ENCODE assay signal across 22 cellular contexts in the genomic region with DNA sequence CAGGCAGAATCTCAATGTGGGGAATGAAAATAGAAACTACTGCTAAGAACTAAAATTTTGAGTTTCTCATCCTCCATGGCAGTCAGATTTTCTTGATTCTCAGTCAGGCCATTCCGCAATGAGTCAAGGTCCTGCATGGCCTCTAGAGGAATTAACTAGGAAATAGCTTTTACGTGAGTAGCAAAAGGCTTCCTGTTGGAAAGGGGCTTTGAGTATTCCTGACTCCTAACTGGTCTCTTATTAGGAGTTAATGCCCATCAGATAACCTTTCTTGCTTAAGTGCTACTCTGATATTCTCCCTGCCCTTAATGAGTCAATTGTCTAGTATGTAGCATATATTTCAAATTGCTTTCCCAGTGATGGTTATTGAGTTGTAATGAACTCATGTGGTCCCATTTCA.
"Had no signal": no experiment of that assay in that cellular context is flagged by ENCODE, and none has a peak within 500 bp of the region (broad histone marks: within the 10 kb centered on the region; RNA-seq: fewer than 3 reads in every experiment).

No MANE protein-coding gene starts in this region.

- H3K4me3 ChIP-seq: adrenal gland, coronary artery, gastrocnemius medialis, skin epidermis had no signal

- H3K27me3 ChIP-seq: adrenal gland, gastrocnemius medialis had no signal

- DNase-seq: activated CD4-positive, alpha-beta memory T cell treated with anti-CD3 and anti-CD28 coated beads for 36 hours; activated CD4-positive, alpha-beta T cell treated with anti-CD3 and anti-CD28 coated beads for 36 hours; activated CD8-positive, alpha-beta memory T cell treated with anti-CD3 and anti-CD28 coated beads, Interleukin-2, amount 10 ng/mL, durations not matched to agents 7 days and 5 days; activated naive CD4-positive, alpha-beta T cell treated with anti-CD3 and anti-CD28 coated beads, Interleukin-2, amount 50 U/mL, for 16 hours; activated T-cell treated with anti-CD3 and anti-CD28 coated beads, Interleukin-2, amount 50 U/mL, for 1 hour; adrenal gland; central memory CD4-positive, alpha-beta T cell; effector CD4-positive, alpha-beta T cell; gastrocnemius medialis; kidney; left ventricle myocardium superior; nucleus accumbens; posterior cingulate gyrus; stimulated activated CD4-positive, alpha-beta T cell treated with anti-CD3 and anti-CD28 coated beads, Interleukin-4, amount 100 ng/mL, for 4 hours; stimulated activated CD8-positive, alpha-beta memory T cell treated with anti-CD3 and anti-CD28 coated beads, Interleukin-4, amount 100 ng/mL, for 48 hours; stimulated activated naive CD8-positive, alpha-beta T cell treated with anti-CD3 and anti-CD28 coated beads, Interleukin-15, Interleukin-2, amounts not matched to agents 100 U/mL and 50 U/mL, for 24 hours had no signal

- H3K9me3 ChIP-seq: adrenal gland, gastrocnemius medialis had no signal

- ATAC-seq: activated CD4-positive, alpha-beta T cell treated with anti-CD3 and anti-CD28 coated beads for 36 hours; activated CD8-positive, alpha-beta memory T cell treated with anti-CD3 and anti-CD28 coated beads, Interleukin-2, amount 10 ng/mL, durations not matched to agents 7 days and 5 days; gastrocnemius medialis; left ventricle myocardium superior; stimulated activated naive CD8-positive, alpha-beta T cell treated with anti-CD3 and anti-CD28 coated beads, Interleukin-15, Interleukin-2, amounts not matched to agents 100 U/mL and 50 U/mL, for 24 hours had no signal

- H3K36me3 ChIP-seq: adrenal gland, gastrocnemius medialis had no signal

- H3K4me3 Mint-ChIP-seq: activated CD4-positive, alpha-beta memory T cell treated with anti-CD3 and anti-CD28 coated beads for 36 hours; activated CD4-positive, alpha-beta T cell treated with anti-CD3 and anti-CD28 coated beads for 36 hours; activated CD8-positive, alpha-beta memory T cell treated with anti-CD3 and anti-CD28 coated beads, Interleukin-2, amount 10 ng/mL, durations not matched to agents 7 days and 5 days; nephron; T-helper 1 cell treated with Interleukin-12 subunit alpha and Interleukin-12 subunit beta and Interleukin-4 antibody, amounts not matched to agents 30 μg/mL and 1 μg/mL, for 36 hours; type B pancreatic cell had no signal

- H3K36me3 Mint-ChIP-seq: activated CD4-positive, alpha-beta memory T cell treated with anti-CD3 and anti-CD28 coated beads for 36 hours; activated CD8-positive, alpha-beta memory T cell treated with anti-CD3 and anti-CD28 coated beads, Interleukin-2, amount 10 ng/mL, durations not matched to agents 7 days and 5 days; type B pancreatic cell had no signal

- H3K27me3 Mint-ChIP-seq: activated CD4-positive, alpha-beta memory T cell treated with anti-CD3 and anti-CD28 coated beads for 36 hours; activated CD4-positive, alpha-beta T cell treated with anti-CD3 and anti-CD28 coated beads for 36 hours; activated CD8-positive, alpha-beta memory T cell treated with anti-CD3 and anti-CD28 coated beads, Interleukin-2, amount 10 ng/mL, durations not matched to agents 7 days and 5 days; type B pancreatic cell had no signal

- H3K27ac Mint-ChIP-seq: activated CD4-positive, alpha-beta memory T cell treated with anti-CD3 and anti-CD28 coated beads for 36 hours; activated CD4-positive, alpha-beta T cell treated with anti-CD3 and anti-CD28 coated beads for 36 hours; activated CD8-positive, alpha-beta memory T cell treated with anti-CD3 and anti-CD28 coated beads, Interleukin-2, amount 10 ng/mL, durations not matched to agents 7 days and 5 days; activated T-helper 2 cell treated with anti-CD3 and anti-CD28 coated beads, Interferon-gamma antibody, Interleukin-2, Interleukin-4, amounts not matched to agents 10 μg/mL and 5 μg/mL and 100 μg/mL, durations not matched to agents 14 hours and 24 hours and 36 hours; nephron; T-helper 1 cell treated with Interleukin-12 subunit alpha and Interleukin-12 subunit beta and Interleukin-4 antibody, amounts not matched to agents 30 μg/mL and 1 μg/mL, for 36 hours; type B pancreatic cell had no signal

- H3K9me3 Mint-ChIP-seq: activated CD4-positive, alpha-beta memory T cell treated with anti-CD3 and anti-CD28 coated beads for 36 hours; activated T-helper 2 cell treated with anti-CD3 and anti-CD28 coated beads, Interferon-gamma antibody, Interleukin-2, Interleukin-4, amounts not matched to agents 10 μg/mL and 5 μg/mL and 100 μg/mL, durations not matched to agents 14 hours and 24 hours and 36 hours; nephron; T-helper 1 cell treated with Interleukin-12 subunit alpha and Interleukin-12 subunit beta and Interleukin-4 antibody, amounts not matched to agents 30 μg/mL and 1 μg/mL, for 36 hours; type B pancreatic cell had no signal

- H3K4me1 Mint-ChIP-seq: activated CD4-positive, alpha-beta T cell treated with anti-CD3 and anti-CD28 coated beads for 36 hours; activated CD8-positive, alpha-beta memory T cell treated with anti-CD3 and anti-CD28 coated beads, Interleukin-2, amount 10 ng/mL, durations not matched to agents 7 days and 5 days; nephron had no signal

- H3K4me1 ChIP-seq: adrenal gland, gastrocnemius medialis had no signal

- H3K27ac ChIP-seq: adrenal gland, coronary artery, gastrocnemius medialis, skin epidermis had no signal
